ENCODE assay signal across 35 cellular contexts in the genomic region with DNA sequence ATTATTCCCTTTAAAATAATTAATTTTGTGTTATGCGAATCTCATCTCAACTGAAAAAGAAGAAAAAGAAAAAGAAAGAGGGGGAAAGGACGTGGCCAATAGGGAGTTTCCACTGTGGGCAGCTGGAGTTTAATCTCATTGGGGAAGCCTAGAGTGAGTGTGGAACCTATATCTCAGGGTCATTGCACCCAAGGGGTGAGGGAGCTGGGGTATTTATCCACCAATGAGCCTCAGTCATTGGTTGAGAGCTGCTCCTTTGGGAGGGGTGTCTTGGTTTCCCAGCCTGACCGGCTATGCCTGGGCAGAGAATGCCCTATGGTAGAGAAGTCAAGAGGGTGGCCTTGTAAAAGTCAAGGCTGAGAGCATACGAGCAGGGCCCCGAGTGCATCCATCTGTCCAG.
"Had no signal": no experiment of that assay in that cellular context is flagged by ENCODE, and none has a peak within 500 bp of the region (broad histone marks: within the 10 kb centered on the region; RNA-seq: fewer than 3 reads in every experiment).

No MANE protein-coding gene starts in this region.

- H3K36me3 ChIP-seq: MG63 had no signal

- H3K9me3 ChIP-seq: MG63 had no signal

- DNase-seq: Karpas-422, Kasumi-1, MG63, MM.1S, MV-4-11, NCI-H1048, NCI-H1092, NCI-H1092 treated with DMSO at 0.1 percent for 48 hours, NCI-H1105, NCI-H1105 treated with DMSO at 0.1 percent for 48 hours, NCI-H1417, NCI-H1417 treated with DMSO at 0.1 percent for 48 hours, NCI-H1436, NCI-H1436 treated with DMSO at 0.1 percent for 48 hours, NCI-H146, NCI-H1694, NCI-H1694 treated with DMSO at 0.1 percent for 48 hours, NCI-H187, NCI-H187 treated with DMSO at 0.1 percent for 48 hours, NCI-H1930, NCI-H2029, NCI-H2029 treated with DMSO at 0.1 percent for 48 hours, NCI-H2081, NCI-H2081 treated with DMSO at 0.1 percent for 48 hours, NCI-H2107, NCI-H2171, NCI-H2171 treated with DMSO at 0.1 percent for 48 hours, NCI-H2227 treated with DMSO at 0.1 percent for 48 hours, NCI-H226, NCI-H345, NCI-H446, NCI-H446 treated with DMSO at 0.1 percent for 48 hours, NCI-H510A, NCI-H510A treated with DMSO at 0.1 percent for 48 hours, NCI-H524 had no signal

- H3K4me3 ChIP-seq: MG63 had no signal
